9 cellular contexts compared by ENCODE assay signal in the genomic region with DNA sequence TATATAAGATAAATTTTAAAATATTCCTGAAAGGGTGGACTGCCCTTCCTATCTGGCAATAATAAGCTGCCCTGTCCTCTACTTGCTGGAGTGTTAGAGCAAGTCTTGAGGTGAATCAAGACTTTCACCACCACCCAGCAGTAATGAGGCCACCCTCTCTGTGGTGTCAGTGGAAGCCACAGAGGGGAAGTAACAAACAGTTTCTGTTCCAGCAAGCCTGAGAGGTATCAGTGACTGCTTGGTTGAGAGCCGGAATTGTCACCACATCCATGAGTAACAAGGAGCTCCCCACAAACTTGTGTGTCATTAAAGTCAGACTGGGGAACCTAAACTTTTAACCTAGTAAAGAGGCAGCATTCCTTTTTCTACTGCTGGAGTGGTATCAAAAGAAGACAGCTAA.
DNase-seq lines count a peak whose midpoint lies in the region; ATAC-seq and TF ChIP-seq lines count a peak whose summit lies in the region.
"Had no signal": no experiment of that assay in that cellular context is flagged by ENCODE, and none has a peak within 500 bp of the region (broad histone marks: within the 10 kb centered on the region; RNA-seq: fewer than 3 reads in every experiment).

No MANE protein-coding gene starts in this region.

- no peaks in the 10 kb centered on the region for H3K4me1 Mint-ChIP-seq in CD4-positive, CD25-positive, alpha-beta regulatory T cell
- H3K4me1 Mint-ChIP-seq in progenitor cell of endocrine pancreas (ENCODE audit: low read depth) = peaks cover 8% of the 10 kb centered on the region

- H3K9ac ChIP-seq in colonic mucosa (ENCODE audit: low read depth in 2 of 2, low read length in 2 of 2) = no peak overlapping the region

- no peaks in the 10 kb centered on the region for H3K36me3 Mint-ChIP-seq in CD4-positive, CD25-positive, alpha-beta regulatory T cell
- no peaks in the 10 kb centered on the region for H3K36me3 Mint-ChIP-seq in progenitor cell of endocrine pancreas (ENCODE audit: insufficient read depth)

- H3K4me1 ChIP-seq in CD4-positive, CD25-positive, alpha-beta regulatory T cell (ENCODE audit: control insufficient read depth, insufficient read depth, low read length, poor library complexity, severe bottlenecking) = no peaks in the 10 kb centered on the region
- no peaks in the 10 kb centered on the region for H3K4me1 ChIP-seq in colonic mucosa

- H3K9me3 ChIP-seq in CD4-positive, CD25-positive, alpha-beta regulatory T cell (ENCODE audit: control insufficient read depth in 2 of 2, low read length in 2 of 2) = peaks cover 0 to 2% of the 10 kb centered on the region in 2 experiments
- H3K9me3 ChIP-seq in colonic mucosa = no peaks in the 10 kb centered on the region

- TF ChIP-seq CTCF in colonic mucosa (IDR thresholded peaks at IDR 0.05) = no peak
- no peak for TF ChIP-seq CTCF in progenitor cell of endocrine pancreas (IDR thresholded peaks at IDR 0.05; ENCODE audit: unreplicated experiment)

- H3K9me3 Mint-ChIP-seq in CD4-positive, CD25-positive, alpha-beta regulatory T cell = peaks cover 0 to 13% (median 5%) of the 10 kb centered on the region in 7 donors
- no peaks in the 10 kb centered on the region for H3K9me3 Mint-ChIP-seq in progenitor cell of endocrine pancreas (ENCODE audit: low read depth)
- H3K9me3 Mint-ChIP-seq: T-helper 1 cell treated with Interleukin-12 subunit alpha and Interleukin-12 subunit beta and Interleukin-4 antibody, amounts not matched to agents 30 μg/mL and 1 μg/mL, for 36 hours had no signal

- H3K27ac Mint-ChIP-seq in CD4-positive, CD25-positive, alpha-beta regulatory T cell = no peak overlapping the region
- H3K27ac Mint-ChIP-seq in progenitor cell of endocrine pancreas = no peak overlapping the region
- H3K27ac Mint-ChIP-seq: T-helper 1 cell treated with Interleukin-12 subunit alpha and Interleukin-12 subunit beta and Interleukin-4 antibody, amounts not matched to agents 30 μg/mL and 1 μg/mL, for 36 hours had no signal

- no peak for DNase-seq in CD4-positive, CD25-positive, alpha-beta regulatory T cell
- DNase-seq in UCSD-AML1 (lab: John Stamatoyannopoulos, UW; ENCODE audit: unreplicated experiment) (peak; percentile 61), colonic mucosa (no peak), COR-L47 (lab: John Stamatoyannopoulos, UW) (no peak), NAMALWA (ENCODE audit: low spot score) (no peak), progenitor cell of endocrine pancreas (ENCODE audit: low spot score, unreplicated experiment) (no peak)

- no peak overlapping the region for H3K4me3 ChIP-seq in CD4-positive, CD25-positive, alpha-beta regulatory T cell (ENCODE audit: low read depth, low read length)
- no peak overlapping the region for H3K4me3 ChIP-seq in colonic mucosa

- no peaks in the 10 kb centered on the region for H3K27me3 ChIP-seq in CD4-positive, CD25-positive, alpha-beta regulatory T cell (ENCODE audit: control insufficient read depth, insufficient read depth, low read length)
- H3K27me3 ChIP-seq in colonic mucosa = no peaks in the 10 kb centered on the region

- intact Hi-C loops in colonic mucosa (cut with DNase I) = no loop called here

- no peaks in the 10 kb centered on the region for H3K27me3 Mint-ChIP-seq in CD4-positive, CD25-positive, alpha-beta regulatory T cell
- peaks cover 10% of the 10 kb centered on the region for H3K27me3 Mint-ChIP-seq in progenitor cell of endocrine pancreas

- H3K4me3 Mint-ChIP-seq in CD4-positive, CD25-positive, alpha-beta regulatory T cell = no peak overlapping the region
- no peak overlapping the region for H3K4me3 Mint-ChIP-seq in progenitor cell of endocrine pancreas (ENCODE audit: low read depth)
- H3K4me3 Mint-ChIP-seq: T-helper 1 cell treated with Interleukin-12 subunit alpha and Interleukin-12 subunit beta and Interleukin-4 antibody, amounts not matched to agents 30 μg/mL and 1 μg/mL, for 36 hours had no signal

- H3K36me3 ChIP-seq in CD4-positive, CD25-positive, alpha-beta regulatory T cell (ENCODE audit: control insufficient read depth, insufficient read depth, low read length) = no peaks in the 10 kb centered on the region
- H3K36me3 ChIP-seq in colonic mucosa = no peaks in the 10 kb centered on the region

- H3K27ac ChIP-seq in CD4-positive, CD25-positive, alpha-beta regulatory T cell (ENCODE audit: insufficient read depth, low read length, poor library complexity, severe bottlenecking) = no peak overlapping the region
- no peak overlapping the region for H3K27ac ChIP-seq in colonic mucosa

- peak; percentile 46 to 57 for ATAC-seq in CD4-positive, CD25-positive, alpha-beta regulatory T cell (ENCODE audit: low read depth in 2 of 2)
- ATAC-seq in GM19395 (IDR thresholded peaks at IDR 0.05; ENCODE audit: unreplicated experiment) = peak; percentile 99
- ATAC-seq in HG03175 (IDR thresholded peaks at IDR 0.05; ENCODE audit: unreplicated experiment) = peak; percentile 98
